Comparison of ENCODE assay signal across 8 cellular contexts in the genomic region with DNA sequence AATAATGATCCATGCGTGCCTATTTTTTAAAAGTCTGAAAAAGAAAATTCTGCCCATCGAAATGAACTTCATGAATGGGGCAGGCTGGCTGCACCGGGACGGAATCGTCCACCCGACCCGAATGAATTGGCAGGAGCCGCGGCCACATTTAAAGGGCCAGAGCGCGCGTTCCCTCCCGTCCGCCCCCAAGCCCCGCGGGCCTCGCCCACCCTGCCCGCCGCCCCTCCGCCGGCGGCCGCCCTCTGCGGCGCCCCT. TPM values are rescaled to one million over a fixed set of nuclear protein-coding genes. Genes with fewer than 3 reads are reported as not detected.
DNase-seq lines count a peak whose midpoint lies in the region; ATAC-seq and TF ChIP-seq lines count a peak whose summit lies in the region.

No MANE protein-coding gene starts in this region.

- no peaks in the 10 kb centered on the region for H3K27me3 Mint-ChIP-seq in activated T-helper 2 cell treated with anti-CD3 and anti-CD28 coated beads, Interferon-gamma antibody, Interleukin-2, Interleukin-4, amounts not matched to agents 10 μg/mL and 5 μg/mL and 100 μg/mL, durations not matched to agents 14 hours and 24 hours and 36 hours (ENCODE audit: low read depth)
- peaks cover 30 to 56% (median 51%) of the 10 kb centered on the region in 3 donors for H3K27me3 Mint-ChIP-seq in immature natural killer cell (ENCODE audit: low read depth in 3 of 3)

- H3K36me3 ChIP-seq in upper lobe of left lung, result no peaks in the 10 kb centered on the region

- no peak for TF ChIP-seq POLR2A in upper lobe of left lung (IDR thresholded peaks at IDR 0.05)

- peak overlapping the region; percentile 23 to 60 (median 54) for H3K4me3 ChIP-seq in upper lobe of left lung

- peak overlapping the region; percentile 89 for H3K4me3 Mint-ChIP-seq in activated T-helper 2 cell treated with anti-CD3 and anti-CD28 coated beads, Interferon-gamma antibody, Interleukin-2, Interleukin-4, amounts not matched to agents 10 μg/mL and 5 μg/mL and 100 μg/mL, durations not matched to agents 14 hours and 24 hours and 36 hours (ENCODE audit: low read depth)
- H3K4me3 Mint-ChIP-seq in immature natural killer cell, result peak overlapping the region; percentile 94 to 100 (median 98)

- peak overlapping the region; percentile 95 for H3K27ac Mint-ChIP-seq in activated T-helper 2 cell treated with anti-CD3 and anti-CD28 coated beads, Interferon-gamma antibody, Interleukin-2, Interleukin-4, amounts not matched to agents 10 μg/mL and 5 μg/mL and 100 μg/mL, durations not matched to agents 14 hours and 24 hours and 36 hours
- H3K27ac Mint-ChIP-seq in immature natural killer cell, result peak overlapping the region; percentile 92 to 98 (median 96)

- H3K9me3 ChIP-seq in upper lobe of left lung, result no peaks in the 10 kb centered on the region

- intact Hi-C loops in activated T-helper 2 cell treated with anti-CD3 and anti-CD28 coated beads, Interferon-gamma antibody, Interleukin-2, Interleukin-4, amounts not matched to agents 10 μg/mL and 5 μg/mL and 100 μg/mL, durations not matched to agents 14 hours and 24 hours and 36 hours (cut with micrococcal nuclease), result loop anchor here (1.0 to 10.0 kb wide), 7 partner anchors 11 to 1999 kb away; no protein-coding TSS in a partner anchor

- ATAC-seq in GM18867 (IDR thresholded peaks at IDR 0.05; ENCODE audit: unreplicated experiment), result peak; percentile 19
- ATAC-seq in HG02852 (IDR thresholded peaks at IDR 0.05; ENCODE audit: unreplicated experiment), result peak; percentile 11
- peak in 1 of 2 donors; percentile 27 for ATAC-seq in upper lobe of left lung (ENCODE audit: low FRiP score in 2 of 2)

- no peak for DNase-seq in activated T-helper 2 cell treated with anti-CD3 and anti-CD28 coated beads, Interferon-gamma antibody, Interleukin-2, Interleukin-4, amounts not matched to agents 10 μg/mL and 5 μg/mL and 100 μg/mL, durations not matched to agents 14 hours and 24 hours and 36 hours (ENCODE audit: low spot score)
- no peak for DNase-seq in immature natural killer cell
- DNase-seq in upper lobe of left lung, result no peak
- no peak for DNase-seq in stimulated activated CD4-positive, alpha-beta T cell treated with anti-CD3 and anti-CD28 coated beads, Interleukin-2, amount 100 ng/mL, for 48 hours
- DNase-seq in GM20000 (ENCODE audit: low spot score), result no peak
- no peak for DNase-seq in activated CD4-positive, alpha-beta T cell treated with anti-CD3 and anti-CD28 coated beads for 4 hours

- peaks cover 0 to 86% (median 49%) of the 10 kb centered on the region in 4 donors for H3K27me3 ChIP-seq in upper lobe of left lung

- peaks cover 79% of the 10 kb centered on the region for H3K36me3 Mint-ChIP-seq in activated T-helper 2 cell treated with anti-CD3 and anti-CD28 coated beads, Interferon-gamma antibody, Interleukin-2, Interleukin-4, amounts not matched to agents 10 μg/mL and 5 μg/mL and 100 μg/mL, durations not matched to agents 14 hours and 24 hours and 36 hours (ENCODE audit: low read depth)
- H3K36me3 Mint-ChIP-seq in immature natural killer cell, result no peaks in the 10 kb centered on the region

- H3K4me1 Mint-ChIP-seq in activated T-helper 2 cell treated with anti-CD3 and anti-CD28 coated beads, Interferon-gamma antibody, Interleukin-2, Interleukin-4, amounts not matched to agents 10 μg/mL and 5 μg/mL and 100 μg/mL, durations not matched to agents 14 hours and 24 hours and 36 hours (ENCODE audit: low read depth), result peaks cover 17% of the 10 kb centered on the region
- H3K4me1 Mint-ChIP-seq in immature natural killer cell, result peaks cover 51% of the 10 kb centered on the region in 2 donors

- WGBS in upper lobe of left lung, 2 donors, result 1 to 2% methylated on average over 9 to 14 of the region's 25 CpGs

- H3K9me3 Mint-ChIP-seq in activated T-helper 2 cell treated with anti-CD3 and anti-CD28 coated beads, Interferon-gamma antibody, Interleukin-2, Interleukin-4, amounts not matched to agents 10 μg/mL and 5 μg/mL and 100 μg/mL, durations not matched to agents 14 hours and 24 hours and 36 hours, result no peaks in the 10 kb centered on the region
- H3K9me3 Mint-ChIP-seq in immature natural killer cell, result peaks cover 0 to 4% (median 0%) of the 10 kb centered on the region in 6 donors

- peak overlapping the region in 3 of 4 donors; percentile 77 to 86 (median 80) for H3K27ac ChIP-seq in upper lobe of left lung

- no peak for TF ChIP-seq CTCF in upper lobe of left lung (IDR thresholded peaks at IDR 0.05)
- TF ChIP-seq CTCF in GM20000 (IDR thresholded peaks at IDR 0.05; ENCODE audit: extremely low read depth, missing control alignments), result no peak

- no peak for TF ChIP-seq EP300 in upper lobe of left lung (IDR thresholded peaks at IDR 0.05)

- peaks cover 48 to 89% (median 67%) of the 10 kb centered on the region in 4 donors for H3K4me1 ChIP-seq in upper lobe of left lung

RNA-seq across cellular contexts. Expression of gene GATA3, which starts 0.3 kb away (rescaled TPM):
- total RNA-seq in activated T-helper 2 cell treated with anti-CD3 and anti-CD28 coated beads, Interferon-gamma antibody, Interleukin-2, Interleukin-4, amounts not matched to agents 10 μg/mL and 5 μg/mL and 100 μg/mL, durations not matched to agents 14 hours and 24 hours and 36 hours, result 281 and 293 TPM in 2 replicates
- 10 to 100 TPM; 27.2 to 52.1 (median 36.8) TPM for polyA plus RNA-seq in immature natural killer cell
- total RNA-seq in upper lobe of left lung, result 1 to 10 TPM in 4 of 6 donors, under 1 TPM in 2; 0.22 to 6.3 (median 2.7) TPM

Comparison
In these comparisons a context has a peak if more than half of its experiments do, and no peak if none do; other contexts are left out.
1. RNA of gene GATA3, which starts 0.3 kb away (total RNA-seq): 281 to 293 TPM in activated T-helper 2 cell treated with anti-CD3 and anti-CD28 coated beads, Interferon-gamma antibody, Interleukin-2, Interleukin-4, amounts not matched to agents 10 μg/mL and 5 μg/mL and 100 μg/mL, durations not matched to agents 14 hours and 24 hours and 36 hours; 0.22 to 6.3 TPM in upper lobe of left lung; every median in the first group is over 10 times any median in the second.